In genomic region chr12:58105225-58106119, GRCh38 we compare ENCODE assay signal across 14 cellular contexts.
DNase-seq lines count a peak whose midpoint lies in the region; TF ChIP-seq lines count a peak whose summit lies in the region.
"Had no signal": no experiment of that assay in that cellular context is flagged by ENCODE, and none has a peak within 500 bp of the region (broad histone marks: within the 10 kb centered on the region; RNA-seq: fewer than 3 reads in every experiment).

No MANE protein-coding gene starts in this region.

- H3K36me3 ChIP-seq in Caco-2 (ENCODE audit: control insufficient read depth, insufficient read depth, low read length), result no peaks in the 10 kb centered on the region

- CTCF ChIA-PET in Caco-2 (lab: Charles Lee), result interaction anchor here (0.7 kb wide), 1 partner anchor 95 kb away, joined by 3 read pairs; no protein-coding TSS in a partner anchor

- H3K9me3 Mint-ChIP-seq in Caco-2 (ENCODE audit: unreplicated experiment) (no peaks in the 10 kb centered on the region), chondrocyte (ENCODE audit: low read depth) (peaks cover 4% of the 10 kb centered on the region)

- no peaks in the 10 kb centered on the region for H3K27me3 ChIP-seq in Caco-2 (replicated peaks; ENCODE audit: control insufficient read depth, insufficient read depth, low read length)

- POLR2A ChIA-PET in Caco-2 (lab: Charles Lee), result no interaction called here

- TF ChIP-seq CTCF in Caco-2 (IDR thresholded peaks at IDR 0.05; ENCODE audit: insufficient read depth in 1 of 2, low read depth in 1 of 2, low read length in 1 of 2, severe bottlenecking in 1 of 2, unreplicated experiment in 1 of 2), result peak; percentile 14 to 22
- TF ChIP-seq CTCF in LNCaP clone FGC (IDR thresholded peaks at IDR 0.05; ENCODE audit: control insufficient read depth, extremely low read depth, insufficient read depth), result peak; percentile 47
- TF ChIP-seq CTCF in chondrocyte (IDR thresholded peaks at IDR 0.05), result peak; percentile 68

- intact Hi-C loops in Caco-2 (cut with micrococcal nuclease; ENCODE audit: unreplicated experiment), result no loop called here

- no peak for DNase-seq in Caco-2
- DNase-seq in LNCaP clone FGC (ENCODE audit: low read depth), result no peak
- DNase-seq in chondrocyte (ENCODE audit: low spot score), result no peak
- DNase-seq in lung microvascular endothelial cell (ENCODE audit: low read depth in 2 of 2), result peak; percentile 35
- DNase-seq in cerebellar nuclear complex (lab: John Stamatoyannopoulos, UW), result no peak
- no peak for DNase-seq in stimulated activated CD4-positive, alpha-beta T cell treated with anti-CD3 and anti-CD28 coated beads, Interleukin-1b, Interleukin-23, amount 100 ng/mL, for 48 hours
- no peak for DNase-seq in NCI-H1092 treated with DMSO at 0.1 percent for 48 hours (lab: John Stamatoyannopoulos, UW)
- DNase-seq in KG1 (lab: John Stamatoyannopoulos, UW), result no peak
- DNase-seq: activated CD4-positive, alpha-beta T cell treated with anti-CD3 and anti-CD28 coated beads, Interleukin-2, amount 10 ng/mL, durations not matched to agents 7 days and 5 days; activated naive CD8-positive, alpha-beta T cell treated with anti-CD3 and anti-CD28 coated beads, Interleukin-2, amount 50 U/mL, for 24 hours; NCI-H1694; SHP77 treated with DMSO at 0.1 percent for 48 hours; stimulated activated CD4-positive, alpha-beta T cell treated with anti-CD3 and anti-CD28 coated beads, Interleukin-12 subunit alpha, Interleukin-12 subunit beta, amount 100 ng/mL, for 4 hours; stimulated activated naive CD8-positive, alpha-beta T cell treated with anti-CD3 and anti-CD28 coated beads, Interleukin-15, Interleukin-2, amounts not matched to agents 100 U/mL and 50 U/mL, for 24 hours had no signal

- no peaks in the 10 kb centered on the region for H3K4me1 Mint-ChIP-seq in Caco-2 (ENCODE audit: low read depth, unreplicated experiment)
- H3K4me1 Mint-ChIP-seq in chondrocyte (ENCODE audit: low read depth), result no peaks in the 10 kb centered on the region
- H3K4me1 Mint-ChIP-seq: activated CD4-positive, alpha-beta T cell treated with anti-CD3 and anti-CD28 coated beads, Interleukin-2, amount 10 ng/mL, durations not matched to agents 7 days and 5 days; activated naive CD8-positive, alpha-beta T cell treated with anti-CD3 and anti-CD28 coated beads, Interleukin-2, amount 50 U/mL, for 24 hours had no signal

- H3K36me3 Mint-ChIP-seq in Caco-2 (ENCODE audit: insufficient read depth, unreplicated experiment) (no peaks in the 10 kb centered on the region), chondrocyte (ENCODE audit: low read depth) (peaks cover 4% of the 10 kb centered on the region)

- H3K4me3 ChIP-seq in Caco-2 (ENCODE audit: low read depth, low read length) (no peak overlapping the region), LNCaP clone FGC (ENCODE audit: low read depth, low read length) (no peak overlapping the region)

- H3K4me3 Mint-ChIP-seq in Caco-2 (ENCODE audit: unreplicated experiment) (no peak overlapping the region), chondrocyte (ENCODE audit: unreplicated experiment) (no peak overlapping the region)
- H3K4me3 Mint-ChIP-seq: activated CD4-positive, alpha-beta T cell treated with anti-CD3 and anti-CD28 coated beads, Interleukin-2, amount 10 ng/mL, durations not matched to agents 7 days and 5 days; activated naive CD8-positive, alpha-beta T cell treated with anti-CD3 and anti-CD28 coated beads, Interleukin-2, amount 50 U/mL, for 24 hours had no signal

- H3K27ac Mint-ChIP-seq in Caco-2 (ENCODE audit: unreplicated experiment), result no peak overlapping the region
- H3K27ac Mint-ChIP-seq in chondrocyte (ENCODE audit: unreplicated experiment), result no peak overlapping the region
- H3K27ac Mint-ChIP-seq: activated CD4-positive, alpha-beta T cell treated with anti-CD3 and anti-CD28 coated beads, Interleukin-2, amount 10 ng/mL, durations not matched to agents 7 days and 5 days; activated naive CD8-positive, alpha-beta T cell treated with anti-CD3 and anti-CD28 coated beads, Interleukin-2, amount 50 U/mL, for 24 hours had no signal

- no peaks in the 10 kb centered on the region for H3K9me3 ChIP-seq in Caco-2

- no TSS peak for BruUV-seq in Caco-2 (replicated peaks; lab: Mats Ljungman, UMichigan)

- no peaks in the 10 kb centered on the region for H3K4me1 ChIP-seq in Caco-2

- H3K27me3 Mint-ChIP-seq in Caco-2 (ENCODE audit: insufficient read depth, unreplicated experiment) (peaks cover 2% of the 10 kb centered on the region), chondrocyte (ENCODE audit: low read depth) (peaks cover 6% of the 10 kb centered on the region)

Comparison
In these comparisons a context has a peak if more than half of its experiments do, and no peak if none do; other contexts are left out.
1. DNase-seq: peak in lung microvascular endothelial cell (2 of 2); none in Caco-2 (0 of 2), LNCaP clone FGC (single experiment), chondrocyte (single experiment), cerebellar nuclear complex (0 of 2), stimulated activated CD4-positive, alpha-beta T cell treated with anti-CD3 and anti-CD28 coated beads, Interleukin-1b, Interleukin-23, amount 100 ng/mL, for 48 hours (single experiment), NCI-H1092 treated with DMSO at 0.1 percent for 48 hours (single experiment) and KG1 (single experiment).
2. CTCF ChIP-seq: peak in every context shown above with its lines; median percentile 68 in chondrocyte; 47 in LNCaP clone FGC; 18 in Caco-2.